In the genomic region with DNA sequence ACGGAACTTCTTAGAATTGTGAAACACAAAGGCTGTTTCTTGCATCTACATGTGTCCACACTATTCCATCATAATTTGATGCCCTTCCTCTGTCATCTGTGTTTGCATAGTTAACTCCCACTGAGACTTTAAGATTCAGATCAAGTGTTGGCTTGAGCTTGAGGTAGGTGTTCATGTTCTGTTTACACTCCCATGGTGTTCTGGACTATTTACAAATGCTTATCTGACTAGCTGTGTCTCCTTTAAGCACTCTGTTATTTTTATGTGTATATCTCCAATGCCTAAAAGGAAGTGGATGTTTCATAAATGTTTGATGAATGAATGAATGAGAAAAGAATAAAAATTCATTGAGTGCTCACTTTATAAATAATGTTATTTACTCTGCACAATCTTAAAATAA, we compare ENCODE assay signal across 19 cellular contexts.
DNase-seq lines count a peak whose midpoint lies in the region; ATAC-seq and TF ChIP-seq lines count a peak whose summit lies in the region.
"Had no signal": no experiment of that assay in that cellular context is flagged by ENCODE, and none has a peak within 500 bp of the region (broad histone marks: within the 10 kb centered on the region; RNA-seq: fewer than 3 reads in every experiment).

No MANE protein-coding gene starts in this region.

- no peak for TF ChIP-seq CTCF in VCaP (conservative IDR thresholded peaks at IDR 0.05)

- peak overlapping the region; percentile 43; the same call in 1 of the 2 replicates for H3K27ac ChIP-seq in VCaP
- H3K27ac ChIP-seq: A549; BLaER1 treated with 17β-estradiol and CSF1 and Interleukin-3, amounts not matched to agents 10 nM and 100 nM; GM23248 had no signal

- ATAC-seq in GM18861 (IDR thresholded peaks at IDR 0.05; ENCODE audit: unreplicated experiment), result no peak
- ATAC-seq: A549 had no signal

- intact Hi-C loops in posterior vena cava (cut with DNase I), result no loop called here

- DNase-seq in NCI-H2029 treated with DMSO at 0.1 percent for 48 hours (lab: John Stamatoyannopoulos, UW) (peak; percentile 35), NCI-H2029 (lab: John Stamatoyannopoulos, UW) (no peak), DMS53 treated with DMSO at 0.1 percent for 48 hours (lab: John Stamatoyannopoulos, UW; ENCODE audit: unreplicated experiment) (peak; percentile 23), posterior vena cava (ENCODE audit: low spot score) (no peak)
- DNase-seq: 8988T; ACHN; AML-193; BE2C; CD4-positive, alpha-beta T cell; CD8-positive, alpha-beta memory T cell; DMS 273 treated with DMSO at 0.1 percent for 48 hours; DND-41; GM23248; H7; HCEC 1CT had no signal

Comparison
In these comparisons a context has a peak if more than half of its experiments do, and no peak if none do; other contexts are left out.
1. DNase-seq: peak in NCI-H2029 treated with DMSO at 0.1 percent for 48 hours (single experiment) and DMS53 treated with DMSO at 0.1 percent for 48 hours (single experiment); none in NCI-H2029 (single experiment) and posterior vena cava (single experiment).